Comparison of ENCODE assay signal across 8 cellular contexts in genomic region chr5:322281-322941, GRCh38. TPM values are rescaled to one million over a fixed set of nuclear protein-coding genes. Genes with fewer than 3 reads are reported as not detected.
DNase-seq lines count a peak whose midpoint lies in the region; ATAC-seq and TF ChIP-seq lines count a peak whose summit lies in the region.

No MANE protein-coding gene starts in this region.

- TF ChIP-seq CTCF in AG10803 (conservative IDR thresholded peaks at IDR 0.05; ENCODE audit: low read length) (no peak), RWPE1 (conservative IDR thresholded peaks at IDR 0.05; ENCODE audit: low read depth) (no peak), fibroblast of mammary gland (conservative IDR thresholded peaks at IDR 0.05; ENCODE audit: control insufficient read depth, insufficient read depth, low read depth, low read length) (no peak)

- peak overlapping the region; percentile 65 for H3K4me3 Mint-ChIP-seq in stimulated activated naive CD8-positive, alpha-beta T cell treated with anti-CD3 and anti-CD28 coated beads, Interleukin-15, Interleukin-2, amounts not matched to agents 100 ng/mL and 50 ng/mL, for 24 hours

- no peaks in the 10 kb centered on the region for H3K9me3 Mint-ChIP-seq in stimulated activated naive CD8-positive, alpha-beta T cell treated with anti-CD3 and anti-CD28 coated beads, Interleukin-15, Interleukin-2, amounts not matched to agents 100 ng/mL and 50 ng/mL, for 24 hours

- H3K4me3 ChIP-seq in AG10803 (ENCODE audit: low read length) (peak overlapping the region; percentile 90), fibroblast of mammary gland (ENCODE audit: control insufficient read depth, low read depth, low read length) (peak overlapping the region; percentile 40)

- H3K27ac ChIP-seq in RWPE1, result 0 out of 2 replicates have a peak overlapping the region, but pooled peaks have one; percentile 9

- peaks cover 19% of the 10 kb centered on the region for H3K4me1 Mint-ChIP-seq in stimulated activated naive CD8-positive, alpha-beta T cell treated with anti-CD3 and anti-CD28 coated beads, Interleukin-15, Interleukin-2, amounts not matched to agents 100 ng/mL and 50 ng/mL, for 24 hours (ENCODE audit: low read depth)

- POLR2A ChIA-PET in RWPE1 (lab: Yijun Ruan, JAX; ENCODE audit: low non-redundant PET), result no interaction called here

- DNase-seq in AG10803 (ENCODE audit: low read depth) (peak; percentile 56), RWPE1 (ENCODE audit: low spot score) (no peak), fibroblast of mammary gland (ENCODE audit: low read depth) (no peak), SK-N-DZ (ENCODE audit: low spot score) (no peak), DMS79 treated with DMSO at 0.1 percent for 48 hours (lab: John Stamatoyannopoulos, UW) (no peak)

- CTCF ChIA-PET in RWPE1 (lab: Yijun Ruan, JAX), result no interaction called here

- ATAC-seq in GM19372 (IDR thresholded peaks at IDR 0.05; ENCODE audit: low read depth, unreplicated experiment) (peak; percentile 35), GM18517 (IDR thresholded peaks at IDR 0.05; ENCODE audit: unreplicated experiment) (no peak)

- no peak overlapping the region for H3K27ac Mint-ChIP-seq in stimulated activated naive CD8-positive, alpha-beta T cell treated with anti-CD3 and anti-CD28 coated beads, Interleukin-15, Interleukin-2, amounts not matched to agents 100 ng/mL and 50 ng/mL, for 24 hours

- H3K27me3 Mint-ChIP-seq in stimulated activated naive CD8-positive, alpha-beta T cell treated with anti-CD3 and anti-CD28 coated beads, Interleukin-15, Interleukin-2, amounts not matched to agents 100 ng/mL and 50 ng/mL, for 24 hours, result peaks cover 21% of the 10 kb centered on the region

- H3K36me3 Mint-ChIP-seq in stimulated activated naive CD8-positive, alpha-beta T cell treated with anti-CD3 and anti-CD28 coated beads, Interleukin-15, Interleukin-2, amounts not matched to agents 100 ng/mL and 50 ng/mL, for 24 hours (ENCODE audit: low read depth), result peaks cover 17% of the 10 kb centered on the region

RNA-seq across cellular contexts. Expression of gene AHRR, which starts 0.9 kb away (rescaled TPM):
- 0.10 and 0.12 TPM in 2 replicates for polyA plus RNA-seq in SK-N-DZ (2014; cell fraction: cytosol; rRNA removed)
- polyA plus RNA-seq in SK-N-DZ (2014; cell fraction: nucleus; rRNA removed), result 0.39 and 1.3 TPM in 2 replicates

RNA-seq across cellular contexts. Expression of gene PDCD6, which starts 51.0 kb away (rescaled TPM):
- 101 and 115 TPM in 2 replicates for polyA plus RNA-seq in SK-N-DZ (2014; cell fraction: cytosol; rRNA removed)
- 108 and 121 TPM in 2 replicates for polyA plus RNA-seq in SK-N-DZ (2014; cell fraction: nucleus; rRNA removed)
